1 cellular context compared by ENCODE assay signal in the genomic region with DNA sequence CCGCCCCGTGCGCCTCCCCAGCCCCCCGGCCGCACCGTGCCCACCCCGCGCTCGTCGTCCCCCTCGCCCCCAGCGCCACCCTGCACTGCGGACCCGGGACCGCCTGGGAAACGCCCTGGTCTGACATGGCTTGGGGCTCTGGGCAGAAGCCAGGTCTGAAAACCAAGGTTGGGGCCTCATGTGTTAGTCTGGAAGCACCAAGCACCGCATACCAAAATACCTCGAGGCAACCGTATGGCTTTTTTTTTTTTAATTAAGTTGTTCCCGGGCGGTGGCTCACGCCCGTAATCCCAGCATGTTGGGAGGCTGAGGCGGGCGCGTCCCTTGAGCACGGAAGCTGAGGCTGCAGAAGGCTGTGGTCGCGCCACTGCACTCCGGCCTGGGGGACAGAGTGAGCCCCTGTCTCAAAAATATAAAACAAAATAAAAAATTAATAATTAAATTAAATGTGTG.
TF ChIP-seq lines count a peak whose summit lies in the region.

No MANE protein-coding gene starts in this region.

TF ChIP-seq in K562, 482 proteins besides CTCF, POLR2A, EP300 and RAD21 (continued from another document and continues in another):
- TF ChIP-seq POLR2B (IDR thresholded peaks at IDR 0.05; ENCODE audit: low read depth, partially characterized antibody) (peak; percentile 7), NFIX (CRISPR knock-in tag; IDR thresholded peaks at IDR 0.05; ENCODE audit: low read depth) (no peak), CEBPG (CRISPR knock-in tag; IDR thresholded peaks at IDR 0.05) (no peak), CEBPG (tag; conservative IDR thresholded peaks at IDR 0.05 in 1 of 2, IDR thresholded peaks at IDR 0.05 in 1 of 2) (no peak), CHD1 (IDR thresholded peaks at IDR 0.05; ENCODE audit: low read length) (peak; percentile 28), BRD9 (IDR thresholded peaks at IDR 0.05; ENCODE audit: low read depth, partially characterized antibody) (peak; percentile 6), ZNF75A (CRISPR knock-in tag; IDR thresholded peaks at IDR 0.05) (no peak), POU5F1 (IDR thresholded peaks at IDR 0.05; ENCODE audit: borderline replicate concordance, low read depth, low read length, partially characterized antibody) (no peak), CCAR2 (IDR thresholded peaks at IDR 0.05; ENCODE audit: low read depth, low read length) (no peak), ZBTB7A (IDR thresholded peaks at IDR 0.05; ENCODE audit: borderline replicate concordance, control insufficient read depth, low read depth, low read length) (peak; percentile 48; the same call in 1 of the 2 replicates), HDAC6 (IDR thresholded peaks at IDR 0.05; ENCODE audit: low read depth, low read length) (no peak), ZNF175 (CRISPR knock-in tag; IDR thresholded peaks at IDR 0.05; ENCODE audit: low read depth) (0 out of 2 replicates have a peak, but pooled peaks have one; percentile 52), COPS2 (conservative IDR thresholded peaks at IDR 0.05) (no peak), MTA2 (IDR thresholded peaks at IDR 0.05; ENCODE audit: low read depth) (no peak), KDM5B (IDR thresholded peaks at IDR 0.05; ENCODE audit: insufficient replicate concordance, low read depth, low read length) (no peak), NEUROD1 (IDR thresholded peaks at IDR 0.05; ENCODE audit: borderline replicate concordance, low read depth, low read length, partially characterized antibody) (no peak), RUNX1 (IDR thresholded peaks at IDR 0.05; ENCODE audit: low read depth) (no peak), ZNF79 (CRISPR knock-in tag; IDR thresholded peaks at IDR 0.05; ENCODE audit: low read depth) (0 out of 2 replicates have a peak, but pooled peaks have one; percentile 32), PTRF (tag; IDR thresholded peaks at IDR 0.05) (no peak), HEY1 (CRISPR knock-in tag; IDR thresholded peaks at IDR 0.05; ENCODE audit: borderline replicate concordance) (0 out of 2 replicates have a peak, but pooled peaks have one; percentile 45), L3MBTL2 (IDR thresholded peaks at IDR 0.05) (no peak), EWSR1 (IDR thresholded peaks at IDR 0.05; ENCODE audit: borderline replicate concordance, low read depth, partially characterized antibody) (no peak), RHOXF2B (CRISPR knock-in tag; conservative IDR thresholded peaks at IDR 0.05) (no peak), CBFA2T2 (conservative IDR thresholded peaks at IDR 0.05) (no peak), ZNF551 (CRISPR knock-in tag; IDR thresholded peaks at IDR 0.05) (no peak), BRCA1 (IDR thresholded peaks at IDR 0.05) (no peak), BRCA1 (CRISPR knock-in tag; IDR thresholded peaks at IDR 0.05) (no peak), SOX6 (IDR thresholded peaks at IDR 0.05) (no peak), HNRNPH1 (optimal IDR thresholded peaks at IDR 0.05; ENCODE audit: low read depth, low read length) (no peak), IFI16 (CRISPR knock-in tag; IDR thresholded peaks at IDR 0.05) (no peak)
- TF ChIP-seq, protein P1, sequence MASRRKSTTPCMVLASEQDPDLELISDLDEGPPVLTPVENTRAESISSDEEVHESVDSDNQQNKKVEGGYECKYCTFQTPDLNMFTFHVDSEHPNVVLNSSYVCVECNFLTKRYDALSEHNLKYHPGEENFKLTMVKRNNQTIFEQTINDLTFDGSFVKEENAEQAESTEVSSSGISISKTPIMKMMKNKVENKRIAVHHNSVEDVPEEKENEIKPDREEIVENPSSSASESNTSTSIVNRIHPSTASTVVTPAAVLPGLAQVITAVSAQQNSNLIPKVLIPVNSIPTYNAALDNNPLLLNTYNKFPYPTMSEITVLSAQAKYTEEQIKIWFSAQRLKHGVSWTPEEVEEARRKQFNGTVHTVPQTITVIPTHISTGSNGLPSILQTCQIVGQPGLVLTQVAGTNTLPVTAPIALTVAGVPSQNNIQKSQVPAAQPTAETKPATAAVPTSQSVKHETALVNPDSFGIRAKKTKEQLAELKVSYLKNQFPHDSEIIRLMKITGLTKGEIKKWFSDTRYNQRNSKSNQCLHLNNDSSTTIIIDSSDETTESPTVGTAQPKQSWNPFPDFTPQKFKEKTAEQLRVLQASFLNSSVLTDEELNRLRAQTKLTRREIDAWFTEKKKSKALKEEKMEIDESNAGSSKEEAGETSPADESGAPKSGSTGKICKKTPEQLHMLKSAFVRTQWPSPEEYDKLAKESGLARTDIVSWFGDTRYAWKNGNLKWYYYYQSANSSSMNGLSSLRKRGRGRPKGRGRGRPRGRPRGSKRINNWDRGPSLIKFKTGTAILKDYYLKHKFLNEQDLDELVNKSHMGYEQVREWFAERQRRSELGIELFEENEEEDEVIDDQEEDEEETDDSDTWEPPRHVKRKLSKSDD (conservative IDR thresholded peaks at IDR 0.05; ENCODE audit: low read length) = no peak
- TF ChIP-seq, protein P2, sequence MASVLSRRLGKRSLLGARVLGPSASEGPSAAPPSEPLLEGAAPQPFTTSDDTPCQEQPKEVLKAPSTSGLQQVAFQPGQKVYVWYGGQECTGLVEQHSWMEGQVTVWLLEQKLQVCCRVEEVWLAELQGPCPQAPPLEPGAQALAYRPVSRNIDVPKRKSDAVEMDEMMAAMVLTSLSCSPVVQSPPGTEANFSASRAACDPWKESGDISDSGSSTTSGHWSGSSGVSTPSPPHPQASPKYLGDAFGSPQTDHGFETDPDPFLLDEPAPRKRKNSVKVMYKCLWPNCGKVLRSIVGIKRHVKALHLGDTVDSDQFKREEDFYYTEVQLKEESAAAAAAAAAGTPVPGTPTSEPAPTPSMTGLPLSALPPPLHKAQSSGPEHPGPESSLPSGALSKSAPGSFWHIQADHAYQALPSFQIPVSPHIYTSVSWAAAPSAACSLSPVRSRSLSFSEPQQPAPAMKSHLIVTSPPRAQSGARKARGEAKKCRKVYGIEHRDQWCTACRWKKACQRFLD (CRISPR knock-in tag; IDR thresholded peaks at IDR 0.05) = peak; percentile 19; the same call in 1 of the 2 replicates
- TF ChIP-seq, protein P3, sequence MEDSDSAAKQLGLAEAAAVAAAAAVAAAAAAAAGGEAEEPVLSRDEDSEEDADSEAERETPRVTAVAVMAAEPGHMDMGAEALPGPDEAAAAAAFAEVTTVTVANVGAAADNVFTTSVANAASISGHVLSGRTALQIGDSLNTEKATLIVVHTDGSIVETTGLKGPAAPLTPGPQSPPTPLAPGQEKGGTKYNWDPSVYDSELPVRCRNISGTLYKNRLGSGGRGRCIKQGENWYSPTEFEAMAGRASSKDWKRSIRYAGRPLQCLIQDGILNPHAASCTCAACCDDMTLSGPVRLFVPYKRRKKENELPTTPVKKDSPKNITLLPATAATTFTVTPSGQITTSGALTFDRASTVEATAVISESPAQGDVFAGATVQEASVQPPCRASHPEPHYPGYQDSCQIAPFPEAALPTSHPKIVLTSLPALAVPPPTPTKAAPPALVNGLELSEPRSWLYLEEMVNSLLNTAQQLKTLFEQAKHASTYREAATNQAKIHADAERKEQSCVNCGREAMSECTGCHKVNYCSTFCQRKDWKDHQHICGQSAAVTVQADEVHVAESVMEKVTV (CRISPR knock-in tag; IDR thresholded peaks at IDR 0.05) = no peak
- TF ChIP-seq, protein P4, sequence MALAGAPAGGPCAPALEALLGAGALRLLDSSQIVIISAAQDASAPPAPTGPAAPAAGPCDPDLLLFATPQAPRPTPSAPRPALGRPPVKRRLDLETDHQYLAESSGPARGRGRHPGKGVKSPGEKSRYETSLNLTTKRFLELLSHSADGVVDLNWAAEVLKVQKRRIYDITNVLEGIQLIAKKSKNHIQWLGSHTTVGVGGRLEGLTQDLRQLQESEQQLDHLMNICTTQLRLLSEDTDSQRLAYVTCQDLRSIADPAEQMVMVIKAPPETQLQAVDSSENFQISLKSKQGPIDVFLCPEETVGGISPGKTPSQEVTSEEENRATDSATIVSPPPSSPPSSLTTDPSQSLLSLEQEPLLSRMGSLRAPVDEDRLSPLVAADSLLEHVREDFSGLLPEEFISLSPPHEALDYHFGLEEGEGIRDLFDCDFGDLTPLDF (CRISPR knock-in tag; IDR thresholded peaks at IDR 0.05) = no peak
- TF ChIP-seq, protein P5, sequence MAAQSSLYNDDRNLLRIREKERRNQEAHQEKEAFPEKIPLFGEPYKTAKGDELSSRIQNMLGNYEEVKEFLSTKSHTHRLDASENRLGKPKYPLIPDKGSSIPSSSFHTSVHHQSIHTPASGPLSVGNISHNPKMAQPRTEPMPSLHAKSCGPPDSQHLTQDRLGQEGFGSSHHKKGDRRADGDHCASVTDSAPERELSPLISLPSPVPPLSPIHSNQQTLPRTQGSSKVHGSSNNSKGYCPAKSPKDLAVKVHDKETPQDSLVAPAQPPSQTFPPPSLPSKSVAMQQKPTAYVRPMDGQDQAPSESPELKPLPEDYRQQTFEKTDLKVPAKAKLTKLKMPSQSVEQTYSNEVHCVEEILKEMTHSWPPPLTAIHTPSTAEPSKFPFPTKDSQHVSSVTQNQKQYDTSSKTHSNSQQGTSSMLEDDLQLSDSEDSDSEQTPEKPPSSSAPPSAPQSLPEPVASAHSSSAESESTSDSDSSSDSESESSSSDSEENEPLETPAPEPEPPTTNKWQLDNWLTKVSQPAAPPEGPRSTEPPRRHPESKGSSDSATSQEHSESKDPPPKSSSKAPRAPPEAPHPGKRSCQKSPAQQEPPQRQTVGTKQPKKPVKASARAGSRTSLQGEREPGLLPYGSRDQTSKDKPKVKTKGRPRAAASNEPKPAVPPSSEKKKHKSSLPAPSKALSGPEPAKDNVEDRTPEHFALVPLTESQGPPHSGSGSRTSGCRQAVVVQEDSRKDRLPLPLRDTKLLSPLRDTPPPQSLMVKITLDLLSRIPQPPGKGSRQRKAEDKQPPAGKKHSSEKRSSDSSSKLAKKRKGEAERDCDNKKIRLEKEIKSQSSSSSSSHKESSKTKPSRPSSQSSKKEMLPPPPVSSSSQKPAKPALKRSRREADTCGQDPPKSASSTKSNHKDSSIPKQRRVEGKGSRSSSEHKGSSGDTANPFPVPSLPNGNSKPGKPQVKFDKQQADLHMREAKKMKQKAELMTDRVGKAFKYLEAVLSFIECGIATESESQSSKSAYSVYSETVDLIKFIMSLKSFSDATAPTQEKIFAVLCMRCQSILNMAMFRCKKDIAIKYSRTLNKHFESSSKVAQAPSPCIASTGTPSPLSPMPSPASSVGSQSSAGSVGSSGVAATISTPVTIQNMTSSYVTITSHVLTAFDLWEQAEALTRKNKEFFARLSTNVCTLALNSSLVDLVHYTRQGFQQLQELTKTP (IDR thresholded peaks at IDR 0.05; ENCODE audit: low read depth in 1 of 2, partially characterized antibody in 2 of 2) = peak in 1 of 2 experiments; percentile 42
- TF ChIP-seq, protein P6, sequence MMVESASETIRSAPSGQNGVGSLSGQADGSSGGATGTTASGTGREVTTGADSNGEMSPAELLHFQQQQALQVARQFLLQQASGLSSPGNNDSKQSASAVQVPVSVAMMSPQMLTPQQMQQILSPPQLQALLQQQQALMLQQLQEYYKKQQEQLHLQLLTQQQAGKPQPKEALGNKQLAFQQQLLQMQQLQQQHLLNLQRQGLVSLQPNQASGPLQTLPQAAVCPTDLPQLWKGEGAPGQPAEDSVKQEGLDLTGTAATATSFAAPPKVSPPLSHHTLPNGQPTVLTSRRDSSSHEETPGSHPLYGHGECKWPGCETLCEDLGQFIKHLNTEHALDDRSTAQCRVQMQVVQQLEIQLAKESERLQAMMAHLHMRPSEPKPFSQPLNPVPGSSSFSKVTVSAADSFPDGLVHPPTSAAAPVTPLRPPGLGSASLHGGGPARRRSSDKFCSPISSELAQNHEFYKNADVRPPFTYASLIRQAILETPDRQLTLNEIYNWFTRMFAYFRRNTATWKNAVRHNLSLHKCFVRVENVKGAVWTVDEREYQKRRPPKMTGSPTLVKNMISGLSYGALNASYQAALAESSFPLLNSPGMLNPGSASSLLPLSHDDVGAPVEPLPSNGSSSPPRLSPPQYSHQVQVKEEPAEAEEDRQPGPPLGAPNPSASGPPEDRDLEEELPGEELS (CRISPR knock-in tag; IDR thresholded peaks at IDR 0.05; ENCODE audit: borderline replicate concordance) = no peak
- TF ChIP-seq, protein P7, sequence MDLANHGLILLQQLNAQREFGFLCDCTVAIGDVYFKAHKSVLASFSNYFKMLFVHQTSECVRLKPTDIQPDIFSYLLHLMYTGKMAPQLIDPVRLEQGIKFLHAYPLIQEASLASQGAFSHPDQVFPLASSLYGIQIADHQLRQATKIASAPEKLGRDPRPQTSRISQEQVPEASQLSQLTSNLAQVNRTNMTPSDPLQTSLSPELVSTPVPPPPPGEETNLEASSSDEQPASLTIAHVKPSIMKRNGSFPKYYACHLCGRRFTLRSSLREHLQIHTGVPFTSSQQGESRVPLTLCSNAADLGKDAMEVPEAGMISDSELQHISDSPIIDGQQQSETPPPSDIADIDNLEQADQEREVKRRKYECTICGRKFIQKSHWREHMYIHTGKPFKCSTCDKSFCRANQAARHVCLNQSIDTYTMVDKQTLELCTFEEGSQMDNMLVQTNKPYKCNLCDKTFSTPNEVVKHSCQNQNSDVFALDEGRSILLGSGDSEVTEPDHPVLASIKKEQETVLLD (IDR thresholded peaks at IDR 0.05) = 0 out of 2 replicates have a peak, but pooled peaks have one; percentile 18
- TF ChIP-seq, protein P8, sequence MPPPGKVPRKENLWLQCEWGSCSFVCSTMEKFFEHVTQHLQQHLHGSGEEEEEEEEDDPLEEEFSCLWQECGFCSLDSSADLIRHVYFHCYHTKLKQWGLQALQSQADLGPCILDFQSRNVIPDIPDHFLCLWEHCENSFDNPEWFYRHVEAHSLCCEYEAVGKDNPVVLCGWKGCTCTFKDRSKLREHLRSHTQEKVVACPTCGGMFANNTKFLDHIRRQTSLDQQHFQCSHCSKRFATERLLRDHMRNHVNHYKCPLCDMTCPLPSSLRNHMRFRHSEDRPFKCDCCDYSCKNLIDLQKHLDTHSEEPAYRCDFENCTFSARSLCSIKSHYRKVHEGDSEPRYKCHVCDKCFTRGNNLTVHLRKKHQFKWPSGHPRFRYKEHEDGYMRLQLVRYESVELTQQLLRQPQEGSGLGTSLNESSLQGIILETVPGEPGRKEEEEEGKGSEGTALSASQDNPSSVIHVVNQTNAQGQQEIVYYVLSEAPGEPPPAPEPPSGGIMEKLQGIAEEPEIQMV (tag; conservative IDR thresholded peaks at IDR 0.05; ENCODE audit: low read depth) = no peak
- TF ChIP-seq, protein P9, sequence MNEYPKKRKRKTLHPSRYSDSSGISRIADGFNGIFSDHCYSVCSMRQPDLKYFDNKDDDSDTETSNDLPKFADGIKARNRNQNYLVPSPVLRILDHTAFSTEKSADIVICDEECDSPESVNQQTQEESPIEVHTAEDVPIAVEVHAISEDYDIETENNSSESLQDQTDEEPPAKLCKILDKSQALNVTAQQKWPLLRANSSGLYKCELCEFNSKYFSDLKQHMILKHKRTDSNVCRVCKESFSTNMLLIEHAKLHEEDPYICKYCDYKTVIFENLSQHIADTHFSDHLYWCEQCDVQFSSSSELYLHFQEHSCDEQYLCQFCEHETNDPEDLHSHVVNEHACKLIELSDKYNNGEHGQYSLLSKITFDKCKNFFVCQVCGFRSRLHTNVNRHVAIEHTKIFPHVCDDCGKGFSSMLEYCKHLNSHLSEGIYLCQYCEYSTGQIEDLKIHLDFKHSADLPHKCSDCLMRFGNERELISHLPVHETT (CRISPR knock-in tag; conservative IDR thresholded peaks at IDR 0.05 in 1 of 2, IDR thresholded peaks at IDR 0.05 in 1 of 2) = no peak
- TF ChIP-seq, protein P10, sequence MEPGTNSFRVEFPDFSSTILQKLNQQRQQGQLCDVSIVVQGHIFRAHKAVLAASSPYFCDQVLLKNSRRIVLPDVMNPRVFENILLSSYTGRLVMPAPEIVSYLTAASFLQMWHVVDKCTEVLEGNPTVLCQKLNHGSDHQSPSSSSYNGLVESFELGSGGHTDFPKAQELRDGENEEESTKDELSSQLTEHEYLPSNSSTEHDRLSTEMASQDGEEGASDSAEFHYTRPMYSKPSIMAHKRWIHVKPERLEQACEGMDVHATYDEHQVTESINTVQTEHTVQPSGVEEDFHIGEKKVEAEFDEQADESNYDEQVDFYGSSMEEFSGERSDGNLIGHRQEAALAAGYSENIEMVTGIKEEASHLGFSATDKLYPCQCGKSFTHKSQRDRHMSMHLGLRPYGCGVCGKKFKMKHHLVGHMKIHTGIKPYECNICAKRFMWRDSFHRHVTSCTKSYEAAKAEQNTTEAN (CRISPR knock-in tag; IDR thresholded peaks at IDR 0.05) = no peak
